20 cellular contexts compared by ENCODE assay signal in genomic region chr1:26132128-26132824, GRCh38. TPM values are rescaled to one million over a fixed set of nuclear protein-coding genes. Genes with fewer than 3 reads are reported as not detected.
DNase-seq lines count a peak whose midpoint lies in the region; ATAC-seq and TF ChIP-seq lines count a peak whose summit lies in the region.
"Had no signal": no experiment of that assay in that cellular context is flagged by ENCODE, and none has a peak within 500 bp of the region (broad histone marks: within the 10 kb centered on the region; RNA-seq: fewer than 3 reads in every experiment).

No MANE protein-coding gene starts in this region.

- H3K4me3 ChIP-seq in mesendoderm (ENCODE audit: low read length), result no peak overlapping the region
- H3K4me3 ChIP-seq: heart right ventricle, lower lobe of right lung, tibial artery had no signal

- H3K27me3 ChIP-seq in mesendoderm (ENCODE audit: insufficient read depth, low read length, poor library complexity), result no peaks in the 10 kb centered on the region
- H3K27me3 ChIP-seq: heart right ventricle, tibial artery had no signal

- H3K27ac ChIP-seq in mesendoderm (ENCODE audit: low read depth, low read length), result no peak overlapping the region
- H3K27ac ChIP-seq: heart right ventricle, lower lobe of right lung, tibial artery had no signal

- no TSS peak for BruUV-seq in Calu3 (replicated peaks; lab: Mats Ljungman, UMichigan)

- H2AK5ac ChIP-seq in mesendoderm (ENCODE audit: low read length), result no peak overlapping the region

- no peak overlapping the region for H3K27ac Mint-ChIP-seq in activated CD8-positive, alpha-beta T cell treated with anti-CD3 and anti-CD28 coated beads, Interleukin-2, amount 10 ng/mL, durations not matched to agents 7 days and 5 days
- no peak overlapping the region for H3K27ac Mint-ChIP-seq in activated CD8-positive, alpha-beta T cell treated with anti-CD3 and anti-CD28 coated beads for 36 hours
- H3K27ac Mint-ChIP-seq in WTC11 (no peak overlapping the region), Calu3 (ENCODE audit: unreplicated experiment) (no peak overlapping the region), chondrocyte (ENCODE audit: unreplicated experiment) (no peak overlapping the region)
- H3K27ac Mint-ChIP-seq: CD8-positive, alpha-beta T cell; naive B cell; stimulated activated naive B cell treated with anti-CD40 and anti-IgM and Interleukin-4, amounts not matched to agents 10 μg/mL and 1 μg/mL and 100 μg/mL, for 72 hours had no signal

- WGBS in mesendoderm (ENCODE audit: extremely low coverage, insufficient coverage, low lambda C conversion rate), result no CpG with 5 or more reads among the region's 5 CpGs

- no peak overlapping the region for H3K9ac ChIP-seq in mesendoderm (ENCODE audit: low read length)

- H3K4me2 ChIP-seq in mesendoderm (ENCODE audit: low read length), result no peak overlapping the region

- H3K4me1 ChIP-seq in mesendoderm (ENCODE audit: control insufficient read depth, low read depth, low read length), result no peaks in the 10 kb centered on the region
- H3K4me1 ChIP-seq: tibial artery had no signal

- POLR2A ChIA-PET in activated CD8-positive, alpha-beta T cell treated with anti-CD3 and anti-CD28 coated beads, Interleukin-2, amount 10 ng/mL, durations not matched to agents 7 days and 5 days (lab: Charles Lee), result no interaction called here
- POLR2A ChIA-PET in activated CD8-positive, alpha-beta T cell treated with anti-CD3 and anti-CD28 coated beads for 36 hours (lab: Charles Lee), result no interaction called here
- POLR2A ChIA-PET in WTC11 (lab: Charles Lee), result no interaction called here

- peaks cover 3% of the 10 kb centered on the region for H3K36me3 Mint-ChIP-seq in activated CD8-positive, alpha-beta T cell treated with anti-CD3 and anti-CD28 coated beads, Interleukin-2, amount 10 ng/mL, durations not matched to agents 7 days and 5 days (ENCODE audit: low read depth)
- H3K36me3 Mint-ChIP-seq in activated CD8-positive, alpha-beta T cell treated with anti-CD3 and anti-CD28 coated beads for 36 hours (ENCODE audit: low read depth), result no peaks in the 10 kb centered on the region
- H3K36me3 Mint-ChIP-seq in WTC11 (no peaks in the 10 kb centered on the region), Calu3 (ENCODE audit: insufficient read depth, unreplicated experiment) (no peaks in the 10 kb centered on the region), chondrocyte (ENCODE audit: low read depth) (no peaks in the 10 kb centered on the region)
- H3K36me3 Mint-ChIP-seq: activated naive CD4-positive, alpha-beta T cell treated with anti-CD3 and anti-CD28 coated beads, Interleukin-2, amount 50 U/mL, for 24 hours; CD8-positive, alpha-beta T cell; naive B cell had no signal

- no peaks in the 10 kb centered on the region for H3K79me1 ChIP-seq in mesendoderm (ENCODE audit: low read length)

- no peak overlapping the region for H3K4ac ChIP-seq in mesendoderm (ENCODE audit: low read depth, low read length)

- no peak overlapping the region for H3K4me3 Mint-ChIP-seq in activated CD8-positive, alpha-beta T cell treated with anti-CD3 and anti-CD28 coated beads, Interleukin-2, amount 10 ng/mL, durations not matched to agents 7 days and 5 days
- H3K4me3 Mint-ChIP-seq in activated CD8-positive, alpha-beta T cell treated with anti-CD3 and anti-CD28 coated beads for 36 hours, result no peak overlapping the region
- H3K4me3 Mint-ChIP-seq in WTC11 (no peak overlapping the region), Calu3 (ENCODE audit: low read depth, unreplicated experiment) (no peak overlapping the region), chondrocyte (ENCODE audit: unreplicated experiment) (no peak overlapping the region)
- H3K4me3 Mint-ChIP-seq: activated naive CD4-positive, alpha-beta T cell treated with anti-CD3 and anti-CD28 coated beads, Interleukin-2, amount 50 U/mL, for 24 hours; CD8-positive, alpha-beta T cell; naive B cell; stimulated activated naive B cell treated with anti-CD40 and anti-IgM and Interleukin-4, amounts not matched to agents 10 μg/mL and 1 μg/mL and 100 μg/mL, for 72 hours had no signal

- intact Hi-C loops in activated CD8-positive, alpha-beta T cell treated with anti-CD3 and anti-CD28 coated beads for 36 hours (cut with micrococcal nuclease), result no loop called here
- intact Hi-C loops in Calu3 (cut with micrococcal nuclease; ENCODE audit: unreplicated experiment), result no loop called here

- H3K36me3 ChIP-seq in mesendoderm (ENCODE audit: control insufficient read depth, insufficient read depth, low read length), result no peaks in the 10 kb centered on the region
- H3K36me3 ChIP-seq: heart right ventricle, lower lobe of right lung, tibial artery had no signal

- H2BK120ac ChIP-seq in mesendoderm (ENCODE audit: low read depth, low read length), result no peak overlapping the region

- H4K5ac ChIP-seq in mesendoderm (ENCODE audit: low read length), result no peak overlapping the region

- H3K27me3 Mint-ChIP-seq in activated CD8-positive, alpha-beta T cell treated with anti-CD3 and anti-CD28 coated beads, Interleukin-2, amount 10 ng/mL, durations not matched to agents 7 days and 5 days (ENCODE audit: low read depth), result no peaks in the 10 kb centered on the region
- peaks cover 2% of the 10 kb centered on the region for H3K27me3 Mint-ChIP-seq in activated CD8-positive, alpha-beta T cell treated with anti-CD3 and anti-CD28 coated beads for 36 hours
- no peaks in the 10 kb centered on the region for H3K27me3 Mint-ChIP-seq in WTC11 (ENCODE audit: low read depth)
- no peaks in the 10 kb centered on the region for H3K27me3 Mint-ChIP-seq in Calu3 (ENCODE audit: unreplicated experiment)
- H3K27me3 Mint-ChIP-seq in chondrocyte (ENCODE audit: low read depth), result peaks cover 2% of the 10 kb centered on the region
- H3K27me3 Mint-ChIP-seq: activated naive CD4-positive, alpha-beta T cell treated with anti-CD3 and anti-CD28 coated beads, Interleukin-2, amount 50 U/mL, for 24 hours had no signal

- no peaks in the 10 kb centered on the region for H3K79me2 ChIP-seq in mesendoderm (ENCODE audit: control insufficient read depth, insufficient read depth, low read length)

- H3K23ac ChIP-seq in mesendoderm (ENCODE audit: low read length), result no peak overlapping the region

- no peak overlapping the region for H2BK15ac ChIP-seq in mesendoderm (replicated peaks; ENCODE audit: low read depth)

- DNase-seq in activated CD8-positive, alpha-beta T cell treated with anti-CD3 and anti-CD28 coated beads, Interleukin-2, amount 10 ng/mL, durations not matched to agents 7 days and 5 days, result no peak
- DNase-seq in activated CD8-positive, alpha-beta T cell treated with anti-CD3 and anti-CD28 coated beads for 36 hours, result no peak
- DNase-seq in HT-29 (ENCODE audit: low spot score) (peak; percentile 51), WTC11 (ENCODE audit: low spot score) (peak; percentile 60), mesendoderm (peak; percentile 81), Calu3 (no peak), chondrocyte (ENCODE audit: low spot score) (no peak), HuH-7.5 (ENCODE audit: low spot score) (no peak)
- DNase-seq: activated CD4-positive, alpha-beta T cell treated with anti-CD3 and anti-CD28 coated beads, Interleukin-2, amount 50 U/mL, for 4 hours; heart right ventricle; lower lobe of right lung; naive B cell; NCI-H1436 treated with DMSO at 0.1 percent for 48 hours; NCI-H345; stimulated activated naive B cell treated with anti-CD40 and anti-IgM and Interleukin-4, amounts not matched to agents 10 μg/mL and 1 μg/mL and 100 μg/mL, for 72 hours; tibial artery had no signal

- CTCF ChIA-PET in activated CD8-positive, alpha-beta T cell treated with anti-CD3 and anti-CD28 coated beads, Interleukin-2, amount 10 ng/mL, durations not matched to agents 7 days and 5 days (lab: Charles Lee), result interaction anchor here (2.1 to 17.1 kb wide), 2 partner anchors 9 to 10 kb away, joined by 9 to 317 read pairs; no protein-coding TSS in a partner anchor
- CTCF ChIA-PET in activated CD8-positive, alpha-beta T cell treated with anti-CD3 and anti-CD28 coated beads for 36 hours (lab: Charles Lee), result interaction anchor here (0.8 to 2.3 kb wide), 7 partner anchors 11 to 285 kb away, joined by 3 to 12 read pairs (median 3); partner anchors contain the start of genes CEP85 and ZNF593
- CTCF ChIA-PET in WTC11 (lab: Charles Lee) (interaction anchor here (0.6 to 1.1 kb wide), 3 partner anchors 13 to 325 kb away, joined by 3 to 6 read pairs (median 3); no protein-coding TSS in a partner anchor), Calu3 (lab: Charles Lee) (interaction anchor here (0.7 kb wide), 1 partner anchor 309 kb away, joined by 3 read pairs; no protein-coding TSS in a partner anchor)

- peak; percentile 27 for ATAC-seq in activated CD8-positive, alpha-beta T cell treated with anti-CD3 and anti-CD28 coated beads, Interleukin-2, amount 10 ng/mL, durations not matched to agents 7 days and 5 days
- ATAC-seq in activated CD8-positive, alpha-beta T cell treated with anti-CD3 and anti-CD28 coated beads for 36 hours, result no peak
- ATAC-seq in WTC11, result peak; percentile 65
- ATAC-seq: CD8-positive, alpha-beta T cell; heart right ventricle; lower lobe of right lung; sciatic nerve; stimulated activated naive B cell treated with anti-CD40 and anti-IgM and Interleukin-4, amounts not matched to agents 10 μg/mL and 1 μg/mL and 100 μg/mL, for 72 hours had no signal

- no peak overlapping the region for H3K18ac ChIP-seq in mesendoderm (ENCODE audit: low read length)

- no peak overlapping the region for H3K56ac ChIP-seq in mesendoderm (ENCODE audit: low read length)

- no peak overlapping the region for H4K8ac ChIP-seq in mesendoderm (ENCODE audit: low read depth, low read length)

- TF ChIP-seq CTCF in activated CD8-positive, alpha-beta T cell treated with anti-CD3 and anti-CD28 coated beads for 36 hours (IDR thresholded peaks at IDR 0.05), result no peak
- TF ChIP-seq CTCF in WTC11 (IDR thresholded peaks at IDR 0.05) (no peak), Calu3 (IDR thresholded peaks at IDR 0.05; ENCODE audit: unreplicated experiment) (no peak), chondrocyte (IDR thresholded peaks at IDR 0.05) (no peak)

- peaks cover 3% of the 10 kb centered on the region for H3K9me3 Mint-ChIP-seq in activated CD8-positive, alpha-beta T cell treated with anti-CD3 and anti-CD28 coated beads, Interleukin-2, amount 10 ng/mL, durations not matched to agents 7 days and 5 days (ENCODE audit: insufficient read depth)
- no peaks in the 10 kb centered on the region for H3K9me3 Mint-ChIP-seq in activated CD8-positive, alpha-beta T cell treated with anti-CD3 and anti-CD28 coated beads for 36 hours
- peaks cover 10% of the 10 kb centered on the region; the same call in 1 of the 2 replicates for H3K9me3 Mint-ChIP-seq in WTC11
- H3K9me3 Mint-ChIP-seq in Calu3 (ENCODE audit: low read depth, unreplicated experiment), result no peaks in the 10 kb centered on the region
- H3K9me3 Mint-ChIP-seq in chondrocyte (ENCODE audit: low read depth), result peaks cover 9% of the 10 kb centered on the region
- H3K9me3 Mint-ChIP-seq: activated naive CD4-positive, alpha-beta T cell treated with anti-CD3 and anti-CD28 coated beads, Interleukin-2, amount 50 U/mL, for 24 hours; CD8-positive, alpha-beta T cell had no signal

- peaks cover 24% of the 10 kb centered on the region for H3K4me1 Mint-ChIP-seq in activated CD8-positive, alpha-beta T cell treated with anti-CD3 and anti-CD28 coated beads, Interleukin-2, amount 10 ng/mL, durations not matched to agents 7 days and 5 days (ENCODE audit: low read depth)
- H3K4me1 Mint-ChIP-seq in activated CD8-positive, alpha-beta T cell treated with anti-CD3 and anti-CD28 coated beads for 36 hours (ENCODE audit: low read depth), result peaks cover 14% of the 10 kb centered on the region
- peaks cover 7% of the 10 kb centered on the region for H3K4me1 Mint-ChIP-seq in WTC11
- H3K4me1 Mint-ChIP-seq in Calu3 (ENCODE audit: low read depth, unreplicated experiment), result peaks cover 20% of the 10 kb centered on the region
- H3K4me1 Mint-ChIP-seq in chondrocyte (ENCODE audit: low read depth), result no peaks in the 10 kb centered on the region

- no peak overlapping the region for H2BK5ac ChIP-seq in mesendoderm (ENCODE audit: low read length)

RNA-seq across cellular contexts. Expression of gene PDIK1L, which starts 20.7 kb away (rescaled TPM):
- 10 to 100 TPM; 21.3 to 25.4 TPM for total RNA-seq in activated CD8-positive, alpha-beta T cell treated with anti-CD3 and anti-CD28 coated beads, Interleukin-2, amount 10 ng/mL, durations not matched to agents 7 days and 5 days
- total RNA-seq in activated CD8-positive, alpha-beta T cell treated with anti-CD3 and anti-CD28 coated beads for 36 hours, result 10 to 100 TPM; 11.7 to 13.4 TPM
- total RNA-seq in HT-29 (2014; rRNA removed; shearing (Covaris generic)), result 3.9 and 4.3 TPM in 2 replicates
- total RNA-seq in WTC11 (2021), result 4.0 to 5.5 TPM (median 4.3 TPM) in 3 replicates
- polyA plus RNA-seq in mesendoderm (2013, experiment 1 of 2), result 1.2 TPM
- 1.2 TPM for polyA plus RNA-seq in mesendoderm (2013, experiment 2 of 2)
- total RNA-seq in Calu3 (2022), result 11.4 and 11.9 TPM in 2 replicates
- 6.2 to 6.8 TPM (median 6.7 TPM) in 3 replicates for total RNA-seq in chondrocyte

RNA-seq across cellular contexts. Expression of gene FAM110D, which starts 26.6 kb away (rescaled TPM):
- not detected for total RNA-seq in activated CD8-positive, alpha-beta T cell treated with anti-CD3 and anti-CD28 coated beads, Interleukin-2, amount 10 ng/mL, durations not matched to agents 7 days and 5 days
- not detected for total RNA-seq in activated CD8-positive, alpha-beta T cell treated with anti-CD3 and anti-CD28 coated beads for 36 hours
- total RNA-seq in HT-29 (2014; rRNA removed; shearing (Covaris generic)), result not detected in 2 replicates
- total RNA-seq in WTC11 (2021) (0.37 to 0.55 TPM (median 0.53 TPM) in 3 replicates), Calu3 (2022) (not detected in 2 replicates), chondrocyte (0.22 to 0.27 TPM (median 0.23 TPM) in 3 replicates)
- polyA plus RNA-seq in mesendoderm (2013, experiment 1 of 2), result 0.59 TPM
- polyA plus RNA-seq in mesendoderm (2013, experiment 2 of 2), result 0.53 TPM
- total RNA-seq: CD8-positive, alpha-beta T cell; osteoblast had no signal

RNA-seq across cellular contexts. Expression of gene C1orf232, which starts 36.5 kb away (rescaled TPM):
- not detected for total RNA-seq in activated CD8-positive, alpha-beta T cell treated with anti-CD3 and anti-CD28 coated beads, Interleukin-2, amount 10 ng/mL, durations not matched to agents 7 days and 5 days
- total RNA-seq in activated CD8-positive, alpha-beta T cell treated with anti-CD3 and anti-CD28 coated beads for 36 hours, result not detected
- not detected in 2 replicates for total RNA-seq in HT-29 (2014; rRNA removed; shearing (Covaris generic))
- total RNA-seq in WTC11 (2021), result not detected in 3 replicates
- polyA plus RNA-seq in mesendoderm (2013, experiment 1 of 2), result not detected
- not detected for polyA plus RNA-seq in mesendoderm (2013, experiment 2 of 2)
- not detected in 2 replicates for total RNA-seq in Calu3 (2022)
- not detected in 3 replicates for total RNA-seq in chondrocyte
- total RNA-seq: CD8-positive, alpha-beta T cell; heart right ventricle; lower lobe of right lung; osteoblast; sciatic nerve had no signal
- polyA plus RNA-seq: heart right ventricle had no signal

RNA-seq across cellular contexts. Expression of gene ZNF593, which starts 37.4 kb away (rescaled TPM):
- total RNA-seq in activated CD8-positive, alpha-beta T cell treated with anti-CD3 and anti-CD28 coated beads, Interleukin-2, amount 10 ng/mL, durations not matched to agents 7 days and 5 days, result 10 to 100 TPM; 28.4 to 31.1 TPM
- total RNA-seq in activated CD8-positive, alpha-beta T cell treated with anti-CD3 and anti-CD28 coated beads for 36 hours, result 10 to 100 TPM; 40.9 to 41.1 TPM
- 170 and 217 TPM in 2 replicates for total RNA-seq in HT-29 (2014; rRNA removed; shearing (Covaris generic))
- total RNA-seq in WTC11 (2021) (39.6 to 49.1 TPM (median 43.3 TPM) in 3 replicates), Calu3 (2022) (22.2 and 23.1 TPM in 2 replicates), chondrocyte (19.6 to 27.0 TPM (median 22.4 TPM) in 3 replicates)
- polyA plus RNA-seq in mesendoderm (2013, experiment 1 of 2), result 64.2 TPM
- polyA plus RNA-seq in mesendoderm (2013, experiment 2 of 2), result 64.2 TPM

RNA-seq across cellular contexts. Expression of gene ZNF593OS, which starts 39.4 kb away (rescaled TPM):
- not detected for total RNA-seq in activated CD8-positive, alpha-beta T cell treated with anti-CD3 and anti-CD28 coated beads, Interleukin-2, amount 10 ng/mL, durations not matched to agents 7 days and 5 days
- total RNA-seq in activated CD8-positive, alpha-beta T cell treated with anti-CD3 and anti-CD28 coated beads for 36 hours, result not detected
- total RNA-seq in HT-29 (2014; rRNA removed; shearing (Covaris generic)), result 1.6 TPM in 1 of 2 replicates, not detected in the other
- total RNA-seq in WTC11 (2021) (not detected in 3 replicates), Calu3 (2022) (not detected in 2 replicates), chondrocyte (not detected in 3 replicates)
- not detected for polyA plus RNA-seq in mesendoderm (2013, experiment 1 of 2)
- polyA plus RNA-seq in mesendoderm (2013, experiment 2 of 2), result not detected
- total RNA-seq: CD8-positive, alpha-beta T cell; heart right ventricle; lower lobe of right lung; osteoblast; sciatic nerve had no signal

Comparison
In these comparisons a context has a peak if more than half of its experiments do, and no peak if none do; other contexts are left out.
1. DNase-seq: peak in HT-29 (single experiment), WTC11 (single experiment) and mesendoderm (single experiment); none in activated CD8-positive, alpha-beta T cell treated with anti-CD3 and anti-CD28 coated beads, Interleukin-2, amount 10 ng/mL, durations not matched to agents 7 days and 5 days (single experiment), activated CD8-positive, alpha-beta T cell treated with anti-CD3 and anti-CD28 coated beads for 36 hours (single experiment), Calu3 (single experiment), chondrocyte (single experiment) and HuH-7.5 (single experiment).